1 cellular context compared by ENCODE assay signal in the genomic region with DNA sequence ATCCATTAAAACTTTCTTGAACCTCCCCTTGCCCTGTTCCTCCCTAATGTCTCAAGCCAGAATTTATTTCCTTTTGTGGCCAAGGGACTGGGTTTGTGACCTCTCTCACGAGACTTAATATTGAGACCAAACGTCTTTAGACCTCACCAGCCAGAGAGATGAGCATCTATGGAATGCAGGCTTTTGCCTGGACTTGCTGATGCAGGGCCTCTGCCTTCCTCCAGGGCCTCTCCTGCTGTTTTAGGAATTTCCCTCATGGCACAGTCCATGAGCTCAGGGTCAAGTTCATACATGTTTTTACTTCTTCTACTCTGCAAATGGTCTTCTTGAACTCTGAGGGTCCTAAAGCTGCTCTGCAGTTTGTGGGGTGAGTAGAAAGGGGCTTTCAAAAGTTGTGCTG.
TF ChIP-seq lines count a peak whose summit lies in the region.

No MANE protein-coding gene starts in this region.

TF ChIP-seq in GM23338, 12 proteins besides CTCF, POLR2A, EP300 and RAD21 (continued from another document):
- TF ChIP-seq, protein P1, sequence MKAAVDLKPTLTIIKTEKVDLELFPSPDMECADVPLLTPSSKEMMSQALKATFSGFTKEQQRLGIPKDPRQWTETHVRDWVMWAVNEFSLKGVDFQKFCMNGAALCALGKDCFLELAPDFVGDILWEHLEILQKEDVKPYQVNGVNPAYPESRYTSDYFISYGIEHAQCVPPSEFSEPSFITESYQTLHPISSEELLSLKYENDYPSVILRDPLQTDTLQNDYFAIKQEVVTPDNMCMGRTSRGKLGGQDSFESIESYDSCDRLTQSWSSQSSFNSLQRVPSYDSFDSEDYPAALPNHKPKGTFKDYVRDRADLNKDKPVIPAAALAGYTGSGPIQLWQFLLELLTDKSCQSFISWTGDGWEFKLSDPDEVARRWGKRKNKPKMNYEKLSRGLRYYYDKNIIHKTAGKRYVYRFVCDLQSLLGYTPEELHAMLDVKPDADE (IDR thresholded peaks at IDR 0.05) = no peak
TF ChIP-seq in GM23338: peak in this region for 1.
